Comparison of ENCODE assay signal across 9 cellular contexts in the genomic region with DNA sequence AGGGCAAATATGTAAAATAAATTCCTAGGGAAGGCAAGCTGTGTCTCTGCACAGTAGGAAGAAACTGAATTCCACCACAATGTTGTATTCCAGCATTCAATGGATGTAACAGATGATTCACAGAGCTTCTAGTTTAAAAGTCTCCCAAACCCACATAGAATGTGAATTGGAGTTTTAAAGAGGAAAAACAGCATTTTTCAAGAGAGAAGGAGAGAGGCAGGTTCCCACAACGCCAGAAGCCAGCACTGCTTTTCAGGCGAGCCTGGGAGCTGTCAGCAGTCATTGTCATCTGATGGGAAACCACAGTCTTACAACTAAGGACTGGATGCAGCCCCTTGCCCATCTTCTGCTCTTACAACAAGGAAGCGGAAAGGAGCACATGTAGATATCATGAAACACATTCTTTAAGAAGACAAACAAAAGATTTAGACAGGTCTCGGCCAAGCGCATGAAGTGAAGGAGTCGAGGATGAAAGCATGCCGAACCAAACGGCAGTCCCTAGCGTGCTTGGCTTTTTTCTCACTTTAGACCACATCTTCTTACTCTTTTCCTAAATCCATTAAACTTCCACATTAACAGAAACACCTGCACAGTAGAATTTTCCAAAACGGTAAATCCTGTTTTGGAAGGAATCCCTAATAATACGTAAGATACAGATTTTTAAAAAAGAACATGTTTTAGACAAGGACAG. TPM values are rescaled to one million over a fixed set of nuclear protein-coding genes. Genes with fewer than 3 reads are reported as not detected.
A peak's percentile ranks its signal among the peaks of the same experiment; 100 is the strongest.
DNase-seq lines count a peak whose midpoint lies in the region; ATAC-seq and TF ChIP-seq lines count a peak whose summit lies in the region.
"Had no signal": no experiment of that assay in that cellular context is flagged by ENCODE, and none has a peak within 500 bp of the region (broad histone marks: within the 10 kb centered on the region; RNA-seq: fewer than 3 reads in every experiment).

No MANE protein-coding gene starts in this region.

- H3K4me1 ChIP-seq in hepatocyte (ENCODE audit: insufficient read depth) = peaks cover 3% of the 10 kb centered on the region
- peaks cover 3% of the 10 kb centered on the region for H3K4me1 ChIP-seq in psoas muscle

- peak; percentile 75 for DNase-seq in G401 (ENCODE audit: low spot score)
- DNase-seq in NCI-H748 treated with DMSO at 0.1 percent for 48 hours (lab: John Stamatoyannopoulos, UW) = peak; percentile 66
- DNase-seq in hepatocyte (ENCODE audit: low spot score) = peak; percentile 13
- DNase-seq in psoas muscle = no peak
- DNase-seq in NCI-H1048 (lab: John Stamatoyannopoulos, UW) = no peak
- DNase-seq: activated CD4-positive, alpha-beta T cell treated with anti-CD3 and anti-CD28 coated beads, Interleukin-2, amount 10 ng/mL, durations not matched to agents 7 days and 5 days had no signal

- peak overlapping the region; percentile 88 for H3K4me2 ChIP-seq in hepatocyte

- intact Hi-C loops in psoas muscle (cut with DNase I) = loop anchor here in 1 of 2 donors (5.0 to 10.0 kb wide), 2 partner anchors 500 to 1047 kb away; no protein-coding TSS in a partner anchor

- no peaks in the 10 kb centered on the region for H3K79me2 ChIP-seq in hepatocyte

- peak overlapping the region; percentile 92 for H2AFZ ChIP-seq in hepatocyte

- no peaks in the 10 kb centered on the region for H3K9me3 ChIP-seq in hepatocyte (ENCODE audit: low read depth)
- no peaks in the 10 kb centered on the region for H3K9me3 ChIP-seq in psoas muscle

- peak overlapping the region; percentile 51 for H3K4me3 ChIP-seq in hepatocyte
- peak overlapping the region; percentile 65 for H3K4me3 ChIP-seq in psoas muscle

- WGBS in hepatocyte (ENCODE audit: low lambda C conversion rate, missing lambda C conversion rate) = 15% methylated on average over 11 of the region's 11 CpGs
- 16 to 20% (median 17%) methylated on average over 11 of the region's 11 CpGs for WGBS in psoas muscle, 3 donors

- TF ChIP-seq CTCF in hepatocyte (IDR thresholded peaks at IDR 0.05; ENCODE audit: poor library complexity) = no peak
- no peak for TF ChIP-seq CTCF in psoas muscle (IDR thresholded peaks at IDR 0.05)

- ATAC-seq in psoas muscle (no peak), HG03469 (IDR thresholded peaks at IDR 0.05; ENCODE audit: unreplicated experiment) (no peak), GM21381 (IDR thresholded peaks at IDR 0.05; ENCODE audit: unreplicated experiment) (no peak)

- in situ Hi-C loops in G401 (cut with HindIII; ENCODE audit: low sequenced_read_pairs) = no loop called here

- H3K36me3 ChIP-seq in hepatocyte (replicated peaks; ENCODE audit: insufficient read depth, low read depth) (no peaks in the 10 kb centered on the region), psoas muscle (ENCODE audit: insufficient read depth in 1 of 2, low read depth in 1 of 2) (no peaks in the 10 kb centered on the region)

- peak overlapping the region; percentile 10 for H3K27ac ChIP-seq in hepatocyte
- H3K27ac ChIP-seq in psoas muscle = no peak overlapping the region

- H4K20me1 ChIP-seq in hepatocyte (ENCODE audit: insufficient read depth, poor library complexity, severe bottlenecking) = no peaks in the 10 kb centered on the region

- H3K27me3 ChIP-seq in hepatocyte (peaks cover 13% of the 10 kb centered on the region), psoas muscle (ENCODE audit: insufficient read depth in 3 of 3, low read length in 2 of 3) (peaks cover 0 to 29% (median 0%) of the 10 kb centered on the region in 3 donors)

- no peaks in the 10 kb centered on the region for H3K9me2 ChIP-seq in hepatocyte (replicated peaks; ENCODE audit: insufficient read depth)

RNA-seq across cellular contexts. Expression of a gene that starts 0.6 kb away (rescaled TPM):
- not detected in 2 replicates for total RNA-seq in G401 (2014; rRNA removed; shearing (Covaris generic))
- 1.1 and 1.6 TPM in 2 replicates for total RNA-seq in hepatocyte
- polyA plus RNA-seq in hepatocyte = 0.41 and 1.2 TPM in 2 replicates
- total RNA-seq in psoas muscle = under 1 TPM in 1 of 4 donors, not detected in 3; 0.05 TPM
- polyA plus RNA-seq in psoas muscle = under 1 TPM in 2 of 3 donors, not detected in 1; 0.06 to 0.07 TPM
- total RNA-seq: activated CD4-positive, alpha-beta T cell treated with anti-CD3 and anti-CD28 coated beads, Interleukin-2, amount 10 ng/mL, durations not matched to agents 7 days and 5 days; endothelial cell of umbilical vein had no signal
- polyA plus RNA-seq: endothelial cell of umbilical vein had no signal

Comparison
In these comparisons a context has a peak if more than half of its experiments do, and no peak if none do; other contexts are left out.
1. DNase-seq: peak in G401 (single experiment), NCI-H748 treated with DMSO at 0.1 percent for 48 hours (single experiment) and hepatocyte (single experiment); none in psoas muscle (0 of 2) and NCI-H1048 (single experiment).